Comparison of ENCODE assay signal across 22 cellular contexts in genomic region chr6:92181347-92181746, GRCh38.
DNase-seq lines count a peak whose midpoint lies in the region; ATAC-seq, FAIRE-seq and TF ChIP-seq lines count a peak whose summit lies in the region.
"Had no signal": no experiment of that assay in that cellular context is flagged by ENCODE, and none has a peak within 500 bp of the region (broad histone marks: within the 10 kb centered on the region; RNA-seq: fewer than 3 reads in every experiment).

No MANE protein-coding gene starts in this region.

- no peak overlapping the region for H4K8ac ChIP-seq in mesendoderm (ENCODE audit: low read depth, low read length)

- DNase-seq in cardiac muscle cell (ENCODE audit: low read depth in 1 of 2, low spot score in 1 of 2) (peak in 1 of 2 donors; percentile 28), right atrium auricular region (ENCODE audit: low spot score) (no peak), left ventricle myocardium superior (no peak), Right ventricle myocardium superior (no peak), endothelial cell of umbilical vein (ENCODE audit: low read depth, low spot score) (peak; percentile 23), mesendoderm (no peak)
- DNase-seq: Caco-2; CD4-positive, CD25-positive, alpha-beta regulatory T cell; CD8-positive, alpha-beta T cell; DMS153; DND-41; GM23248; H7; HCEC 1CT had no signal

- peak; percentile 79 for ATAC-seq in left ventricle myocardium superior
- no peak for ATAC-seq in Right ventricle myocardium superior (ENCODE audit: poor library complexity)
- ATAC-seq: CD8-positive, alpha-beta T cell had no signal

- no peak overlapping the region for H3K56ac ChIP-seq in mesendoderm (ENCODE audit: low read length)

- BruUV-seq in endothelial cell of umbilical vein (replicated peaks; lab: Mats Ljungman, UMichigan) = no TSS peak

- H3K9ac ChIP-seq in endothelial cell of umbilical vein (replicated peaks; ENCODE audit: extremely low read depth, insufficient read depth, low read length) (no peak overlapping the region), mesendoderm (ENCODE audit: low read length) (no peak overlapping the region)
- H3K9ac ChIP-seq: BLaER1, GM23248 had no signal

- H3K4me3 ChIP-seq in cardiac muscle cell (no peak overlapping the region), right atrium auricular region (no peak overlapping the region), endothelial cell of umbilical vein (replicated peaks in 1 of 3; ENCODE audit: insufficient read depth in 1 of 3, low read depth in 1 of 3, low read length in 3 of 3) (no peak overlapping the region), mesendoderm (ENCODE audit: low read length) (no peak overlapping the region)
- H3K4me3 ChIP-seq: BLaER1, GM23248 had no signal

- H3K9me3 ChIP-seq in cardiac muscle cell (ENCODE audit: low read depth) (no peaks in the 10 kb centered on the region), right atrium auricular region (no peaks in the 10 kb centered on the region), endothelial cell of umbilical vein (replicated peaks; ENCODE audit: control insufficient read depth, insufficient read depth, low read length) (no peaks in the 10 kb centered on the region)
- H3K9me3 ChIP-seq: BLaER1, Caco-2 had no signal

- CTCF ChIA-PET in endothelial cell of umbilical vein (lab: Charles Lee) = no interaction called here

- H3K36me3 ChIP-seq in cardiac muscle cell (no peaks in the 10 kb centered on the region), right atrium auricular region (no peaks in the 10 kb centered on the region), endothelial cell of umbilical vein (ENCODE audit: control insufficient read depth in 2 of 2, extremely low read depth in 1 of 2, insufficient read depth in 2 of 2, low read length in 2 of 2) (no peaks in the 10 kb centered on the region), mesendoderm (ENCODE audit: control insufficient read depth, insufficient read depth, low read length) (no peaks in the 10 kb centered on the region)
- H3K36me3 ChIP-seq: BLaER1 had no signal

- H3K18ac ChIP-seq in mesendoderm (ENCODE audit: low read length) = no peak overlapping the region

- no peak overlapping the region for H3K4ac ChIP-seq in mesendoderm (ENCODE audit: low read depth, low read length)

- no peak overlapping the region for H3K23ac ChIP-seq in mesendoderm (ENCODE audit: low read length)

- H3K27ac ChIP-seq in cardiac muscle cell (peak overlapping the region; percentile 84), right atrium auricular region (no peak overlapping the region), endothelial cell of umbilical vein (ENCODE audit: insufficient read depth, low read depth, low read length) (no peak overlapping the region), mesendoderm (ENCODE audit: low read depth, low read length) (no peak overlapping the region)
- H3K27ac ChIP-seq: 22Rv1, BLaER1, C4-2B, GM23248 had no signal

- no peak overlapping the region for H2AFZ ChIP-seq in endothelial cell of umbilical vein (ENCODE audit: low read depth, low read length)
- H2AFZ ChIP-seq: GM23248 had no signal

- peaks cover 20% of the 10 kb centered on the region for H3K4me1 ChIP-seq in cardiac muscle cell (ENCODE audit: low read depth)
- H3K4me1 ChIP-seq in right atrium auricular region = no peaks in the 10 kb centered on the region
- no peaks in the 10 kb centered on the region for H3K4me1 ChIP-seq in endothelial cell of umbilical vein (ENCODE audit: control insufficient read depth, extremely low read depth, insufficient read depth, low read length)
- no peaks in the 10 kb centered on the region for H3K4me1 ChIP-seq in mesendoderm (ENCODE audit: control insufficient read depth, low read depth, low read length)
- H3K4me1 ChIP-seq: BLaER1, Caco-2 had no signal

- dilution Hi-C loops in endothelial cell of umbilical vein (cut with MboI; ENCODE audit: extremely low pct_ligation_motif_present, low sequenced_read_pairs) = no loop called here

- H2BK5ac ChIP-seq in mesendoderm (ENCODE audit: low read length) = no peak overlapping the region

- no peak for FAIRE-seq in endothelial cell of umbilical vein (lab: Jason Lieb, UNC)
- FAIRE-seq: A204.1, G401.6, GM12892, GM19239, H1 had no signal

- H3K79me1 ChIP-seq in mesendoderm (ENCODE audit: low read length) = no peaks in the 10 kb centered on the region

- H3K4me2 ChIP-seq in endothelial cell of umbilical vein (ENCODE audit: insufficient read depth, low read length) (no peak overlapping the region), mesendoderm (ENCODE audit: low read length) (no peak overlapping the region)
- H3K4me2 ChIP-seq: BLaER1 had no signal

- no peaks in the 10 kb centered on the region for H3K9me1 ChIP-seq in endothelial cell of umbilical vein (replicated peaks; ENCODE audit: control insufficient read depth, extremely low read depth, insufficient read depth, low read length)

- WGBS in mesendoderm (ENCODE audit: extremely low coverage, insufficient coverage, low lambda C conversion rate) = no CpG with 5 or more reads among the region's 4 CpGs

- H2BK15ac ChIP-seq in mesendoderm (replicated peaks; ENCODE audit: low read depth) = no peak overlapping the region

- H4K20me1 ChIP-seq in endothelial cell of umbilical vein (replicated peaks; ENCODE audit: control insufficient read depth, extremely low read depth, insufficient read depth, low read length) = no peaks in the 10 kb centered on the region
- H4K20me1 ChIP-seq: BLaER1 had no signal

- intact Hi-C loops in left ventricle myocardium superior (cut with micrococcal nuclease) = no loop called here
- intact Hi-C loops in Right ventricle myocardium superior (cut with DNase I) = no loop called here
- intact Hi-C loops in endothelial cell of umbilical vein (cut with micrococcal nuclease) = no loop called here

- H3K27me3 ChIP-seq in cardiac muscle cell (no peaks in the 10 kb centered on the region), right atrium auricular region (no peaks in the 10 kb centered on the region), endothelial cell of umbilical vein (ENCODE audit: control insufficient read depth in 2 of 2, insufficient read depth in 2 of 2, low read length in 2 of 2) (no peaks in the 10 kb centered on the region), mesendoderm (ENCODE audit: insufficient read depth, low read length, poor library complexity) (no peaks in the 10 kb centered on the region)
- H3K27me3 ChIP-seq: BLaER1 had no signal

- no peak for TF ChIP-seq CTCF in cardiac muscle cell (IDR thresholded peaks at IDR 0.05; ENCODE audit: low read depth, low read length)
- TF ChIP-seq CTCF in right atrium auricular region (IDR thresholded peaks at IDR 0.05) = no peak
- no peak for TF ChIP-seq CTCF in endothelial cell of umbilical vein (IDR thresholded peaks at IDR 0.05; ENCODE audit: extremely low read depth in 1 of 2, insufficient read depth in 1 of 2, low read depth in 1 of 2, low read length in 2 of 2)

- no peak overlapping the region for H2AK5ac ChIP-seq in mesendoderm (ENCODE audit: low read length)

- POLR2A ChIA-PET in endothelial cell of umbilical vein (lab: Charles Lee) = no interaction called here

- H4K5ac ChIP-seq in mesendoderm (ENCODE audit: low read length) = no peak overlapping the region

- H2BK120ac ChIP-seq in mesendoderm (ENCODE audit: low read depth, low read length) = no peak overlapping the region

- no peaks in the 10 kb centered on the region for H3K79me2 ChIP-seq in endothelial cell of umbilical vein (ENCODE audit: control insufficient read depth, insufficient read depth, low read length)
- H3K79me2 ChIP-seq in mesendoderm (ENCODE audit: control insufficient read depth, insufficient read depth, low read length) = no peaks in the 10 kb centered on the region

- no peak for TF ChIP-seq POLR2A in endothelial cell of umbilical vein (IDR thresholded peaks at IDR 0.05; ENCODE audit: low read depth, low read length)

TF ChIP-seq in endothelial cell of umbilical vein, 7 proteins besides CTCF, POLR2A, EP300 and RAD21:
- TF ChIP-seq, protein P1, sequence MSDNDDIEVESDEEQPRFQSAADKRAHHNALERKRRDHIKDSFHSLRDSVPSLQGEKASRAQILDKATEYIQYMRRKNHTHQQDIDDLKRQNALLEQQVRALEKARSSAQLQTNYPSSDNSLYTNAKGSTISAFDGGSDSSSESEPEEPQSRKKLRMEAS (IDR thresholded peaks at IDR 0.05; ENCODE audit: insufficient read depth, insufficient read length) = no peak
- TF ChIP-seq GATA2 (IDR thresholded peaks at IDR 0.05; ENCODE audit: insufficient read depth, insufficient read length, low read depth, low read length) (no peak), MYC (IDR thresholded peaks at IDR 0.05; ENCODE audit: low read depth, low read length) (no peak), POLR2AphosphoS5 (IDR thresholded peaks at IDR 0.05; ENCODE audit: insufficient read depth, low read depth, low read length) (no peak), FOS (IDR thresholded peaks at IDR 0.05; ENCODE audit: borderline replicate concordance, insufficient read depth, low read length) (no peak), JUN (IDR thresholded peaks at IDR 0.05; ENCODE audit: borderline replicate concordance, insufficient read depth, insufficient read length, low read depth) (no peak), EZH2 (IDR thresholded peaks at IDR 0.05; ENCODE audit: borderline replicate concordance, low read depth, low read length, severe bottlenecking) (no peak)
